In genomic region chr12:31033146-31033545, GRCh38 we compare ENCODE assay signal across 13 cellular contexts. TPM values are rescaled to one million over a fixed set of nuclear protein-coding genes. Genes with fewer than 3 reads are reported as not detected.
DNase-seq lines count a peak whose midpoint lies in the region; ATAC-seq and TF ChIP-seq lines count a peak whose summit lies in the region.
"Had no signal": no experiment of that assay in that cellular context is flagged by ENCODE, and none has a peak within 500 bp of the region (broad histone marks: within the 10 kb centered on the region; RNA-seq: fewer than 3 reads in every experiment).

No MANE protein-coding gene starts in this region.

- H3K9me3 ChIP-seq in right cardiac atrium (ENCODE audit: control insufficient read depth, low read length) (no peaks in the 10 kb centered on the region), OCI-LY1 (ENCODE audit: low read length) (no peaks in the 10 kb centered on the region)
- H3K9me3 ChIP-seq: BLaER1 had no signal

- no peak overlapping the region for H2AFZ ChIP-seq in OCI-LY1 (ENCODE audit: low read length)

- intact Hi-C loops in right cardiac atrium (cut with DNase I), result no loop called here
- intact Hi-C loops in cardiac septum (cut with DNase I), result no loop called here

- no peaks in the 10 kb centered on the region for H4K20me1 ChIP-seq in OCI-LY1 (ENCODE audit: insufficient read depth, low read length)
- H4K20me1 ChIP-seq: BLaER1 had no signal

- H3K4me2 ChIP-seq in OCI-LY1 (ENCODE audit: low read length), result peak overlapping the region; percentile 6; the same call in 1 of the 2 replicates
- H3K4me2 ChIP-seq: BLaER1 had no signal

- peak overlapping the region; percentile 19 for H3K27ac ChIP-seq in right cardiac atrium (ENCODE audit: low read length)
- H3K27ac ChIP-seq in OCI-LY1 (ENCODE audit: low read depth, low read length, poor library complexity, severe bottlenecking), result peak overlapping the region; percentile 94
- H3K27ac ChIP-seq: BLaER1 had no signal

- 62% methylated on average over 3 of the region's 3 CpGs for WGBS in right cardiac atrium

- H3K36me3 ChIP-seq in OCI-LY1 (ENCODE audit: insufficient read depth, low read length), result no peaks in the 10 kb centered on the region
- H3K36me3 ChIP-seq: BLaER1 had no signal

- peaks cover 2% of the 10 kb centered on the region for H3K4me1 ChIP-seq in right cardiac atrium (ENCODE audit: control insufficient read depth, insufficient read depth, low read length)
- peaks cover 83% of the 10 kb centered on the region for H3K4me1 ChIP-seq in OCI-LY1 (ENCODE audit: insufficient read depth, low read length, severe bottlenecking)

- no peak for TF ChIP-seq CTCF in OCI-LY1 (IDR thresholded peaks at IDR 0.05; ENCODE audit: low read length)
- TF ChIP-seq CTCF in GM20000 (IDR thresholded peaks at IDR 0.05; ENCODE audit: extremely low read depth, missing control alignments), result no peak

- H3K9ac ChIP-seq in OCI-LY1 (ENCODE audit: low read length), result no peak overlapping the region
- H3K9ac ChIP-seq: BLaER1 had no signal

- DNase-seq in right cardiac atrium, result no peak
- no peak for DNase-seq in cardiac septum (ENCODE audit: low spot score)
- DNase-seq in left lobe of liver (ENCODE audit: low spot score), result peak; percentile 5
- no peak for DNase-seq in Ammon's horn (ENCODE audit: low spot score)
- no peak for DNase-seq in GM20000 (ENCODE audit: low spot score)
- DNase-seq: AML-193; Calu3; CD8-positive, alpha-beta T cell; IMR-90 had no signal

- no peaks in the 10 kb centered on the region for H3K27me3 ChIP-seq in right cardiac atrium (ENCODE audit: control insufficient read depth, insufficient read depth)
- H3K27me3 ChIP-seq in OCI-LY1 (ENCODE audit: insufficient read depth, low read length), result no peaks in the 10 kb centered on the region
- H3K27me3 ChIP-seq: BLaER1 had no signal

- no peak for ATAC-seq in right cardiac atrium
- ATAC-seq in left lobe of liver, result no peak
- ATAC-seq in GM18511 (IDR thresholded peaks at IDR 0.05; ENCODE audit: unreplicated experiment), result no peak
- ATAC-seq: CD8-positive, alpha-beta T cell; K562 had no signal

- H3K4me3 ChIP-seq in right cardiac atrium (ENCODE audit: low read length) (no peak overlapping the region), OCI-LY1 (ENCODE audit: low read depth, low read length, poor library complexity, severe bottlenecking) (no peak overlapping the region)
- H3K4me3 ChIP-seq: BLaER1, K562 had no signal

- no peaks in the 10 kb centered on the region for H3F3A ChIP-seq in OCI-LY1 (ENCODE audit: insufficient read depth, low read length)

- H3K79me2 ChIP-seq in OCI-LY1 (ENCODE audit: insufficient read depth, low read length), result no peaks in the 10 kb centered on the region

- no peaks in the 10 kb centered on the region for H3K9me2 ChIP-seq in OCI-LY1 (ENCODE audit: low read depth, low read length)

RNA-seq across cellular contexts. Expression of gene DDX11, which starts 40.5 kb away (rescaled TPM):
- total RNA-seq in right cardiac atrium (10 to 100 TPM in 2 of 4 donors, 1 to 10 TPM in 2; 5.4 to 16.5 (median 10.9) TPM), cardiac septum (3.4 TPM), left lobe of liver (20.0 TPM)
- polyA plus RNA-seq in right cardiac atrium, result 7.8 TPM
